In the genomic region with DNA sequence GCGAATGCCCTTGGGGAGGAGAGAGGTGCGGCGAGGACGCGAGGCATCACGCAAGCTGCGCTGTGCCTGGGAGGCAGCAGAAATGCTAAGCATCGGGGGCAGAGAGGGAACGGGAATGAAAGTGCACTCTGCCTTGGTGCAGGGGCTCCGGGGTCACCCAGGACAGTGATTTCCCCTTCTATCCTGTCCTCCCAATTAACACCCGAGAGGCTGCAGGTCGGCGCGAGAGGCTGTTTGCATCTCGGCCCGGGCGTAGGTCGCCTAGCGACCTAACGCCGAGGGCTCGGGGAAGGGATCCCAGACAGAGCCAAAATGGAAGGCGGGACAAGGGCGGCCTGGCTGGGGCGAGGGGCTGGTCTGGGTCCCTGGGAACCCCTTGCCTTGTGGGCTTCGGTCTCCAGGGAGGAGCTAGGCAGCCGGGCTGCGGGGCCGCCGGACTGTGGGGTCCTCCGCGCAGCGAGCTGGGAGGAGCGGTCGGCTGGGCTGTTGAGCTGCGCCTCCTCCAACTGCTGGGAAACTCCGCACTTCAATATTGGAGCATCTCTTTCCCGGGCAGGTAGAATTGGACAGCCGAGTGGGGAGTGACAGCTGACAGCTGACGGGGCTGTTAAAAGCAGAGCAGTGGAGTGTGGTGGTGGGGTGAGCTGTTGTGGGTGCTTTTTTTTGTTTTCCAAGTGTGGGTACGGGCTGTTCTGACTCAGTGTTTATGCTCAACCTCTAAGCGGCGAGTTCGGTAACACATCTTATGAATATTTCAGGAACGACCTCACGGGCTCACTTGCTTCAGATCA, we compare ENCODE assay signal across 8 cellular contexts. TPM values are rescaled to one million over a fixed set of nuclear protein-coding genes. Genes with fewer than 3 reads are reported as not detected.
DNase-seq lines count a peak whose midpoint lies in the region; ATAC-seq lines count a peak whose summit lies in the region.

No MANE protein-coding gene starts in this region.

- peaks cover 30% of the 10 kb centered on the region for H3K27me3 ChIP-seq in CD4-positive, alpha-beta memory T cell (ENCODE audit: insufficient read depth, low read length)
- H3K27me3 ChIP-seq in MG63: peaks cover 75% of the 10 kb centered on the region
- peaks cover 80% of the 10 kb centered on the region for H3K27me3 ChIP-seq in iPS-15b (ENCODE audit: control insufficient read depth, insufficient read depth, low read length)
- H3K27me3 ChIP-seq in skeletal muscle tissue (ENCODE audit: control insufficient read depth in 3 of 3, insufficient read depth in 3 of 3, low read length in 3 of 3): peaks cover 0 to 4% (median 2%) of the 10 kb centered on the region in 3 donors

- H3K9me3 ChIP-seq in CD4-positive, alpha-beta memory T cell (ENCODE audit: control insufficient read depth in 1 of 2, low read length in 2 of 2): no peaks in the 10 kb centered on the region
- H3K9me3 ChIP-seq in MG63: no peaks in the 10 kb centered on the region; the same call in 1 of the 2 replicates
- H3K9me3 ChIP-seq in iPS-15b (ENCODE audit: control insufficient read depth, insufficient read depth, low read length): no peaks in the 10 kb centered on the region
- no peaks in the 10 kb centered on the region for H3K9me3 ChIP-seq in skeletal muscle tissue (ENCODE audit: control insufficient read depth in 3 of 3, low read length in 3 of 3)

- H3K4me3 Mint-ChIP-seq in CD4-positive, alpha-beta memory T cell: peak overlapping the region; percentile 82 to 97 (median 88)
- peak overlapping the region; percentile 89 for H3K4me3 Mint-ChIP-seq in activated naive CD8-positive, alpha-beta T cell treated with anti-CD3 and anti-CD28 coated beads, Interleukin-2, amount 10 ng/mL, durations not matched to agents 7 days and 5 days

- peak overlapping the region; percentile 27 to 54 for H3K4me3 ChIP-seq in CD4-positive, alpha-beta memory T cell (ENCODE audit: low read length in 2 of 2)
- H3K4me3 ChIP-seq in MG63 (peak overlapping the region; percentile 42), iPS-15b (ENCODE audit: low read depth, low read length) (peak overlapping the region; percentile 86), skeletal muscle tissue (ENCODE audit: low read length in 3 of 3) (peak overlapping the region; percentile 85 to 89 (median 87))

- H3K36me3 ChIP-seq in CD4-positive, alpha-beta memory T cell (ENCODE audit: insufficient read depth, low read length): no peaks in the 10 kb centered on the region
- H3K36me3 ChIP-seq in MG63 (no peaks in the 10 kb centered on the region), iPS-15b (ENCODE audit: control insufficient read depth, insufficient read depth, low read length) (no peaks in the 10 kb centered on the region), skeletal muscle tissue (ENCODE audit: control insufficient read depth in 3 of 3, insufficient read depth in 3 of 3, low read length in 3 of 3) (no peaks in the 10 kb centered on the region)

- intact Hi-C loops in CD4-positive, alpha-beta memory T cell (cut with micrococcal nuclease): no loop called here

- ATAC-seq in GM21515 (IDR thresholded peaks at IDR 0.05; ENCODE audit: unreplicated experiment): peak; percentile 25
- peak; percentile 31 for ATAC-seq in activated naive CD8-positive, alpha-beta T cell treated with anti-CD3 and anti-CD28 coated beads, Interleukin-2, amount 10 ng/mL, durations not matched to agents 7 days and 5 days (ENCODE audit: low read depth)

- CTCF ChIA-PET in CD4-positive, alpha-beta memory T cell (lab: Charles Lee; ENCODE audit: partially characterized antibody): interaction anchor here (0.8 to 1.2 kb wide), 2 partner anchors 15 to 16 kb away, joined by 3 read pairs; no protein-coding TSS in a partner anchor

- POLR2A ChIA-PET in CD4-positive, alpha-beta memory T cell (lab: Charles Lee; ENCODE audit: partially characterized antibody): interaction anchor here (0.6 kb wide), 1 partner anchor 444 kb away, joined by 4 read pairs; no protein-coding TSS in a partner anchor
- POLR2A ChIA-PET in activated naive CD8-positive, alpha-beta T cell treated with anti-CD3 and anti-CD28 coated beads, Interleukin-2, amount 10 ng/mL, durations not matched to agents 7 days and 5 days (lab: Charles Lee): no interaction called here

- peaks cover 0 to 4% (median 2%) of the 10 kb centered on the region in 8 donors for H3K9me3 Mint-ChIP-seq in CD4-positive, alpha-beta memory T cell
- H3K9me3 Mint-ChIP-seq in activated naive CD8-positive, alpha-beta T cell treated with anti-CD3 and anti-CD28 coated beads, Interleukin-2, amount 10 ng/mL, durations not matched to agents 7 days and 5 days: no peaks in the 10 kb centered on the region

- H3K27ac ChIP-seq in CD4-positive, alpha-beta memory T cell (ENCODE audit: low read depth, low read length): no peak overlapping the region
- no peak overlapping the region for H3K27ac ChIP-seq in skeletal muscle tissue (ENCODE audit: low read depth, low read length)

- H3K27me3 Mint-ChIP-seq in CD4-positive, alpha-beta memory T cell: peaks cover 51 to 64% of the 10 kb centered on the region in 2 donors
- H3K27me3 Mint-ChIP-seq in activated naive CD8-positive, alpha-beta T cell treated with anti-CD3 and anti-CD28 coated beads, Interleukin-2, amount 10 ng/mL, durations not matched to agents 7 days and 5 days: peaks cover 82% of the 10 kb centered on the region

- peaks cover 0 to 3% of the 10 kb centered on the region in 2 donors for H3K36me3 Mint-ChIP-seq in CD4-positive, alpha-beta memory T cell
- peaks cover 3% of the 10 kb centered on the region for H3K36me3 Mint-ChIP-seq in activated naive CD8-positive, alpha-beta T cell treated with anti-CD3 and anti-CD28 coated beads, Interleukin-2, amount 10 ng/mL, durations not matched to agents 7 days and 5 days

- H3K27ac Mint-ChIP-seq in CD4-positive, alpha-beta memory T cell: peak overlapping the region in 1 of 7 donors; percentile 80
- H3K27ac Mint-ChIP-seq in activated naive CD8-positive, alpha-beta T cell treated with anti-CD3 and anti-CD28 coated beads, Interleukin-2, amount 10 ng/mL, durations not matched to agents 7 days and 5 days: no peak overlapping the region

- H3K4me1 ChIP-seq in CD4-positive, alpha-beta memory T cell (ENCODE audit: insufficient read depth, low read length): peaks cover 19% of the 10 kb centered on the region
- H3K4me1 ChIP-seq in iPS-15b (ENCODE audit: control insufficient read depth, insufficient read depth, low read length): peaks cover 13% of the 10 kb centered on the region
- H3K4me1 ChIP-seq in skeletal muscle tissue (ENCODE audit: control insufficient read depth in 3 of 3, insufficient read depth in 3 of 3, low read length in 3 of 3): peaks cover 14 to 16% (median 15%) of the 10 kb centered on the region in 3 donors

- H3K4me1 Mint-ChIP-seq in CD4-positive, alpha-beta memory T cell: peaks cover 18 to 36% (median 28%) of the 10 kb centered on the region in 4 donors
- H3K4me1 Mint-ChIP-seq in activated naive CD8-positive, alpha-beta T cell treated with anti-CD3 and anti-CD28 coated beads, Interleukin-2, amount 10 ng/mL, durations not matched to agents 7 days and 5 days: peaks cover 21% of the 10 kb centered on the region

- H3K9ac ChIP-seq in iPS-15b (ENCODE audit: low read depth, low read length) (no peak overlapping the region), skeletal muscle tissue (ENCODE audit: low read depth in 1 of 3, low read length in 3 of 3) (peak overlapping the region; percentile 57 to 80 (median 74))

- DNase-seq in CD4-positive, alpha-beta memory T cell: peak; percentile 9 to 44 (median 14)
- DNase-seq in MG63 (no peak), middle frontal gyrus (ENCODE audit: extremely low spot score, low spot score) (no peak), NCI-H1092 treated with DMSO at 0.1 percent for 48 hours (lab: John Stamatoyannopoulos, UW) (no peak)
- peak; percentile 35 for DNase-seq in activated naive CD8-positive, alpha-beta T cell treated with anti-CD3 and anti-CD28 coated beads, Interleukin-2, amount 10 ng/mL, durations not matched to agents 7 days and 5 days

RNA-seq across cellular contexts. Expression of a gene that starts 0.7 kb away (rescaled TPM):
- total RNA-seq in CD4-positive, alpha-beta memory T cell: not detected
- not detected for polyA plus RNA-seq in CD4-positive, alpha-beta memory T cell
- not detected in 2 replicates for total RNA-seq in MG63 (2014; rRNA removed; shearing (Covaris generic); ENCODE audit: low replicate concordance)
- not detected for total RNA-seq in activated naive CD8-positive, alpha-beta T cell treated with anti-CD3 and anti-CD28 coated beads, Interleukin-2, amount 10 ng/mL, durations not matched to agents 7 days and 5 days
- total RNA-seq in skeletal muscle tissue: 6.3 TPM

RNA-seq across cellular contexts. Expression of a gene that starts 26.1 kb away (rescaled TPM):
- total RNA-seq in CD4-positive, alpha-beta memory T cell: 10 to 100 TPM; 14.6 to 15.2 TPM
- 10 to 100 TPM in 1 of 2 donors, 1 to 10 TPM in 1; 3.5 to 11.9 TPM for polyA plus RNA-seq in CD4-positive, alpha-beta memory T cell
- 5.5 and 7.0 TPM in 2 replicates for total RNA-seq in MG63 (2014; rRNA removed; shearing (Covaris generic); ENCODE audit: low replicate concordance)
- 10 to 100 TPM; 10.5 to 12.6 TPM for total RNA-seq in activated naive CD8-positive, alpha-beta T cell treated with anti-CD3 and anti-CD28 coated beads, Interleukin-2, amount 10 ng/mL, durations not matched to agents 7 days and 5 days
- 3.7 TPM for total RNA-seq in skeletal muscle tissue

Comparison
In these comparisons a context has a peak if more than half of its experiments do, and no peak if none do; other contexts are left out.
1. DNase-seq: peak in CD4-positive, alpha-beta memory T cell (5 of 5) and activated naive CD8-positive, alpha-beta T cell treated with anti-CD3 and anti-CD28 coated beads, Interleukin-2, amount 10 ng/mL, durations not matched to agents 7 days and 5 days (single experiment); none in MG63 (single experiment), middle frontal gyrus (single experiment) and NCI-H1092 treated with DMSO at 0.1 percent for 48 hours (single experiment).
2. Peak in every context shown above with its lines, with median percentiles within 50 percentile points of each other: H3K4me3 ChIP-seq.